In the genomic region with DNA sequence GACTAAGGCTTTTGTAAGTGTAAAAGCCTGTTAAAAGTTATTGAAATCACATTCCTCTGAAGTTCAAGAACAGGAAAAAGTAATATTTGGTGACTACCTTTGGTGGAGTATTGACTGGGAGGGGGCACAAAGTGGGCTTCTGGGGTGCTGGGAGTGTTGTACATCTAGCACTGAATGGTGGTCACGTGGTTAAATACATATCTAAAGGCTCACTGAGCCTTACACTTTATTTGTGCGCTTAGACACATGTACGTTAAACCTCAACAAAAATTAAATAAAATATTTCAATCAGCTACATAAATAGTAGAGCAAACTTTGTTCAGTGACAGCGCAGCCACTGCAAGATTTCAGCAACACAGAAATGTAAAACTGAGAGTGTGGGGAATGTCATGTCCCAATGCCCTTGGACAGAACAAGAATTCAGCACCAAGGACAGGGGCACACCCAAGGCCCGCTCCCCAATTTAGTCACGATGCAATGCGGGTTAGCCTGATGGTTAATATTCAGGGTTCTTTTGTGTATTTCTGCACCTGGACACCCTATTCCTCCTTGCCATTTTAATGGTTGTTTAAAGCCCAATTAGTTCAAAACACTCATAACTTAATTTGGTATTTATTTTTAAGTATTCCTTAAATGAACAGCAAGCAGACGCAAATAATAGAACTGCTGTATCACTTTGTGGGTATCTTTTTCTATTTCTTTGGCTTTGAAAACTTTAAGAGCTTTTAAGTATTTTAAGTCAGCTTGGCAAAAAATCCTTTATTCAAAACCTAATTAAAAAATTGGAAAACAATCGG, we compare ENCODE assay signal across 1 cellular context.
TF ChIP-seq lines count a peak whose summit lies in the region.

No MANE protein-coding gene starts in this region.

TF ChIP-seq in K562, 482 proteins besides CTCF, POLR2A, EP300 and RAD21 (continued from another document and continues in another):
- TF ChIP-seq, protein P1, sequence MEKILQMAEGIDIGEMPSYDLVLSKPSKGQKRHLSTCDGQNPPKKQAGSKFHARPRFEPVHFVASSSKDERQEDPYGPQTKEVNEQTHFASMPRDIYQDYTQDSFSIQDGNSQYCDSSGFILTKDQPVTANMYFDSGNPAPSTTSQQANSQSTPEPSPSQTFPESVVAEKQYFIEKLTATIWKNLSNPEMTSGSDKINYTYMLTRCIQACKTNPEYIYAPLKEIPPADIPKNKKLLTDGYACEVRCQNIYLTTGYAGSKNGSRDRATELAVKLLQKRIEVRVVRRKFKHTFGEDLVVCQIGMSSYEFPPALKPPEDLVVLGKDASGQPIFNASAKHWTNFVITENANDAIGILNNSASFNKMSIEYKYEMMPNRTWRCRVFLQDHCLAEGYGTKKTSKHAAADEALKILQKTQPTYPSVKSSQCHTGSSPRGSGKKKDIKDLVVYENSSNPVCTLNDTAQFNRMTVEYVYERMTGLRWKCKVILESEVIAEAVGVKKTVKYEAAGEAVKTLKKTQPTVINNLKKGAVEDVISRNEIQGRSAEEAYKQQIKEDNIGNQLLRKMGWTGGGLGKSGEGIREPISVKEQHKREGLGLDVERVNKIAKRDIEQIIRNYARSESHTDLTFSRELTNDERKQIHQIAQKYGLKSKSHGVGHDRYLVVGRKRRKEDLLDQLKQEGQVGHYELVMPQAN (IDR thresholded peaks at IDR 0.05; ENCODE audit: borderline replicate concordance): no peak
- TF ChIP-seq ATF1 (CRISPR knock-in tag; IDR thresholded peaks at IDR 0.05): no peak
- no peak for TF ChIP-seq ATF1 (tag; IDR thresholded peaks at IDR 0.05)
- no peak for TF ChIP-seq RFX7 (CRISPR knock-in tag; IDR thresholded peaks at IDR 0.05)
- TF ChIP-seq HMG20A (CRISPR knock-in tag; conservative IDR thresholded peaks at IDR 0.05): no peak
- no peak for TF ChIP-seq SNIP1 (IDR thresholded peaks at IDR 0.05; ENCODE audit: low read depth)
- TF ChIP-seq, protein P2, sequence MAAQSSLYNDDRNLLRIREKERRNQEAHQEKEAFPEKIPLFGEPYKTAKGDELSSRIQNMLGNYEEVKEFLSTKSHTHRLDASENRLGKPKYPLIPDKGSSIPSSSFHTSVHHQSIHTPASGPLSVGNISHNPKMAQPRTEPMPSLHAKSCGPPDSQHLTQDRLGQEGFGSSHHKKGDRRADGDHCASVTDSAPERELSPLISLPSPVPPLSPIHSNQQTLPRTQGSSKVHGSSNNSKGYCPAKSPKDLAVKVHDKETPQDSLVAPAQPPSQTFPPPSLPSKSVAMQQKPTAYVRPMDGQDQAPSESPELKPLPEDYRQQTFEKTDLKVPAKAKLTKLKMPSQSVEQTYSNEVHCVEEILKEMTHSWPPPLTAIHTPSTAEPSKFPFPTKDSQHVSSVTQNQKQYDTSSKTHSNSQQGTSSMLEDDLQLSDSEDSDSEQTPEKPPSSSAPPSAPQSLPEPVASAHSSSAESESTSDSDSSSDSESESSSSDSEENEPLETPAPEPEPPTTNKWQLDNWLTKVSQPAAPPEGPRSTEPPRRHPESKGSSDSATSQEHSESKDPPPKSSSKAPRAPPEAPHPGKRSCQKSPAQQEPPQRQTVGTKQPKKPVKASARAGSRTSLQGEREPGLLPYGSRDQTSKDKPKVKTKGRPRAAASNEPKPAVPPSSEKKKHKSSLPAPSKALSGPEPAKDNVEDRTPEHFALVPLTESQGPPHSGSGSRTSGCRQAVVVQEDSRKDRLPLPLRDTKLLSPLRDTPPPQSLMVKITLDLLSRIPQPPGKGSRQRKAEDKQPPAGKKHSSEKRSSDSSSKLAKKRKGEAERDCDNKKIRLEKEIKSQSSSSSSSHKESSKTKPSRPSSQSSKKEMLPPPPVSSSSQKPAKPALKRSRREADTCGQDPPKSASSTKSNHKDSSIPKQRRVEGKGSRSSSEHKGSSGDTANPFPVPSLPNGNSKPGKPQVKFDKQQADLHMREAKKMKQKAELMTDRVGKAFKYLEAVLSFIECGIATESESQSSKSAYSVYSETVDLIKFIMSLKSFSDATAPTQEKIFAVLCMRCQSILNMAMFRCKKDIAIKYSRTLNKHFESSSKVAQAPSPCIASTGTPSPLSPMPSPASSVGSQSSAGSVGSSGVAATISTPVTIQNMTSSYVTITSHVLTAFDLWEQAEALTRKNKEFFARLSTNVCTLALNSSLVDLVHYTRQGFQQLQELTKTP (IDR thresholded peaks at IDR 0.05; ENCODE audit: low read depth in 1 of 2, partially characterized antibody in 2 of 2): peak in 1 of 2 experiments; percentile 76
- no peak for TF ChIP-seq ADNP (tag; IDR thresholded peaks at IDR 0.05)
- TF ChIP-seq CC2D1A (IDR thresholded peaks at IDR 0.05): no peak
- no peak for TF ChIP-seq ZNF311 (CRISPR knock-in tag; IDR thresholded peaks at IDR 0.05)
- TF ChIP-seq NCOR1 (IDR thresholded peaks at IDR 0.05): no peak
- no peak for TF ChIP-seq SAP30 (IDR thresholded peaks at IDR 0.05; ENCODE audit: borderline replicate concordance, insufficient read depth, low read depth, low read length, poor library complexity, severe bottlenecking)
- no peak for TF ChIP-seq CCAR2 (IDR thresholded peaks at IDR 0.05; ENCODE audit: low read depth, low read length)
- no peak for TF ChIP-seq NEUROD1 (IDR thresholded peaks at IDR 0.05; ENCODE audit: borderline replicate concordance, low read depth, low read length, partially characterized antibody)
- TF ChIP-seq SNRNP70 (optimal IDR thresholded peaks at IDR 0.05; ENCODE audit: low read depth, low read length): no peak
- no peak for TF ChIP-seq ARHGAP35 (IDR thresholded peaks at IDR 0.05; ENCODE audit: partially characterized antibody)
- no peak for TF ChIP-seq NFATC3 (IDR thresholded peaks at IDR 0.05)
- TF ChIP-seq RB1 (IDR thresholded peaks at IDR 0.05; ENCODE audit: low read depth): no peak
- TF ChIP-seq SAFB2 (IDR thresholded peaks at IDR 0.05; ENCODE audit: borderline replicate concordance, low read depth, low read length, severe bottlenecking): no peak
- TF ChIP-seq MED1 (CRISPR knock-in tag; IDR thresholded peaks at IDR 0.05; ENCODE audit: borderline replicate concordance): no peak
- peak; percentile 96 for TF ChIP-seq REST (CRISPR knock-in tag; IDR thresholded peaks at IDR 0.05; ENCODE audit: low read depth)
- 0 out of 4 replicates have a peak, but pooled peaks of 1 of the 2 experiments have one; percentile 26 for TF ChIP-seq RCOR1 (IDR thresholded peaks at IDR 0.05; ENCODE audit: borderline replicate concordance in 1 of 2, low read depth in 2 of 2, low read length in 2 of 2)
- TF ChIP-seq U2AF1 (optimal IDR thresholded peaks at IDR 0.05; ENCODE audit: low read depth, low read length): no peak
- TF ChIP-seq NCOA4 (IDR thresholded peaks at IDR 0.05; ENCODE audit: partially characterized antibody): no peak
- no peak for TF ChIP-seq FIP1L1 (IDR thresholded peaks at IDR 0.05; ENCODE audit: low read depth, low read length, poor library complexity, severe bottlenecking)
- no peak for TF ChIP-seq SRSF9 (IDR thresholded peaks at IDR 0.05; ENCODE audit: borderline replicate concordance, low read depth, low read length)
- peak; percentile 94 for TF ChIP-seq MIER1 (IDR thresholded peaks at IDR 0.05; ENCODE audit: low read depth)
- TF ChIP-seq, protein P3, sequence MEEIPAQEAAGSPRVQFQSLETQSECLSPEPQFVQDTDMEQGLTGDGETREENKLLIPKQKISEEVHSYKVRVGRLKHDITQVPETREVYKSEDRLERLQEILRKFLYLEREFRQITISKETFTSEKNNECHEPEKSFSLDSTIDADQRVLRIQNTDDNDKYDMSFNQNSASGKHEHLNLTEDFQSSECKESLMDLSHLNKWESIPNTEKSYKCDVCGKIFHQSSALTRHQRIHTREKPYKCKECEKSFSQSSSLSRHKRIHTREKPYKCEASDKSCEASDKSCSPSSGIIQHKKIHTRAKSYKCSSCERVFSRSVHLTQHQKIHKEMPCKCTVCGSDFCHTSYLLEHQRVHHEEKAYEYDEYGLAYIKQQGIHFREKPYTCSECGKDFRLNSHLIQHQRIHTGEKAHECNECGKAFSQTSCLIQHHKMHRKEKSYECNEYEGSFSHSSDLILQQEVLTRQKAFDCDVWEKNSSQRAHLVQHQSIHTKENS (CRISPR knock-in tag; IDR thresholded peaks at IDR 0.05): no peak
- no peak for TF ChIP-seq CEBPZ (IDR thresholded peaks at IDR 0.05; ENCODE audit: borderline replicate concordance, low read depth, low read length)
- no peak for TF ChIP-seq GABPA (tag; conservative IDR thresholded peaks at IDR 0.05; ENCODE audit: low read depth)
- no peak for TF ChIP-seq ARID4B (CRISPR knock-in tag; IDR thresholded peaks at IDR 0.05)
- TF ChIP-seq ZNF253 (CRISPR knock-in tag; conservative IDR thresholded peaks at IDR 0.05): no peak
- TF ChIP-seq SRF (CRISPR knock-in tag; IDR thresholded peaks at IDR 0.05): peak in 1 of 2 experiments; percentile 55; a peak in 1 of 4 replicates
- TF ChIP-seq RBFOX2 (IDR thresholded peaks at IDR 0.05; ENCODE audit: low read depth, low read length): no peak
- no peak for TF ChIP-seq ZFPM2 (CRISPR knock-in tag; IDR thresholded peaks at IDR 0.05)
- TF ChIP-seq NR2C2 (CRISPR knock-in tag; IDR thresholded peaks at IDR 0.05): 0 out of 2 replicates have a peak, but pooled peaks have one; percentile 31
- TF ChIP-seq NR2C2 (tag; IDR thresholded peaks at IDR 0.05): no peak
- TF ChIP-seq, protein P4, sequence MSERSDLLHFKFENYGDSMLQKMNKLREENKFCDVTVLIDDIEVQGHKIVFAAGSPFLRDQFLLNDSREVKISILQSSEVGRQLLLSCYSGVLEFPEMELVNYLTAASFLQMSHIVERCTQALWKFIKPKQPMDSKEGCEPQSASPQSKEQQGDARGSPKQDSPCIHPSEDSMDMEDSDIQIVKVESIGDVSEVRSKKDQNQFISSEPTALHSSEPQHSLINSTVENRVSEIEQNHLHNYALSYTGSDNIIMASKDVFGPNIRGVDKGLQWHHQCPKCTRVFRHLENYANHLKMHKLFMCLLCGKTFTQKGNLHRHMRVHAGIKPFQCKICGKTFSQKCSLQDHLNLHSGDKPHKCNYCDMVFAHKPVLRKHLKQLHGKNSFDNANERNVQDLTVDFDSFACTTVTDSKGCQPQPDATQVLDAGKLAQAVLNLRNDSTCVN (CRISPR knock-in tag; IDR thresholded peaks at IDR 0.05): no peak
